ENCODE assay signal across 8 cellular contexts in genomic region chr10:77927343-77928256, GRCh38. TPM values are rescaled to one million over a fixed set of nuclear protein-coding genes. Genes with fewer than 3 reads are reported as not detected.
DNase-seq lines count a peak whose midpoint lies in the region; ATAC-seq, FAIRE-seq and TF ChIP-seq lines count a peak whose summit lies in the region.

No MANE protein-coding gene starts in this region.

- peak overlapping the region; percentile 87 for H3K4me2 ChIP-seq in GM23338
- peak overlapping the region; percentile 96 for H3K4me2 ChIP-seq in hepatocyte

- peaks cover 8% of the 10 kb centered on the region; the same call in 2 of the 3 replicates for H3K36me3 Mint-ChIP-seq in GM23338 (ENCODE audit: low read depth)

- DNase-seq in GM23338 (ENCODE audit: low spot score) (peak; percentile 67), WERI-Rb-1 (no peak), hepatocyte (ENCODE audit: low spot score) (peak; percentile 38), small intestine (peak; percentile 38), MV-4-11 (lab: John Stamatoyannopoulos, UW) (no peak), NCI-H1092 (lab: John Stamatoyannopoulos, UW) (no peak), HuH-7.5 (ENCODE audit: low spot score) (no peak)
- no peak for DNase-seq in central memory CD4-positive, alpha-beta T cell

- no peak for FAIRE-seq in small intestine (lab: Jason Lieb, UNC)

- peaks cover 5% of the 10 kb centered on the region; the same call in 1 of the 2 replicates for H4K20me1 ChIP-seq in GM23338 (replicated peaks; ENCODE audit: insufficient read depth)
- peaks cover 25% of the 10 kb centered on the region for H4K20me1 ChIP-seq in hepatocyte (ENCODE audit: insufficient read depth, poor library complexity, severe bottlenecking)

- H3K27me3 Mint-ChIP-seq in GM23338 (ENCODE audit: insufficient read depth, low read depth, poor library complexity) = peaks cover 11% of the 10 kb centered on the region

- H3K4me1 ChIP-seq in GM23338 (ENCODE audit: insufficient read depth) = peaks cover 26% of the 10 kb centered on the region
- peaks cover 28% of the 10 kb centered on the region for H3K4me1 ChIP-seq in hepatocyte (ENCODE audit: insufficient read depth)
- H3K4me1 ChIP-seq in small intestine (ENCODE audit: control insufficient read depth in 2 of 2, insufficient read depth in 1 of 2, low read depth in 1 of 2, low read length in 1 of 2) = peaks cover 0 to 6% of the 10 kb centered on the region in 2 donors

- H2AFZ ChIP-seq in GM23338 (peak overlapping the region; percentile 97), hepatocyte (peak overlapping the region; percentile 73)

- H3K9me3 Mint-ChIP-seq in GM23338 = no peaks in the 10 kb centered on the region; the same call in 2 of the 3 replicates

- peak; percentile 5 for ATAC-seq in GM23338

- WGBS in hepatocyte (ENCODE audit: low lambda C conversion rate, missing lambda C conversion rate) = 36% methylated on average over 20 of the region's 20 CpGs
- 7 to 21% (median 13%) methylated on average over 20 of the region's 20 CpGs for WGBS in small intestine, 3 donors

- H3K27ac ChIP-seq in GM23338 (ENCODE audit: low read depth) (peak overlapping the region; percentile 76; the same call in 1 of the 2 replicates), WERI-Rb-1 (peak overlapping the region; percentile 76), hepatocyte (peak overlapping the region; percentile 94), small intestine (ENCODE audit: low read depth in 1 of 2, low read length in 1 of 2) (peak overlapping the region in 1 of 2 donors; percentile 31)

- peak overlapping the region; percentile 80; the same call in 1 of the 2 replicates for H3K27ac Mint-ChIP-seq in GM23338

- H3K9me2 ChIP-seq in GM23338 (ENCODE audit: insufficient read depth) (no peaks in the 10 kb centered on the region), hepatocyte (replicated peaks; ENCODE audit: insufficient read depth) (no peaks in the 10 kb centered on the region)

- H3K79me2 ChIP-seq in GM23338 (replicated peaks; ENCODE audit: insufficient read depth) (peaks cover 33% of the 10 kb centered on the region), hepatocyte (peaks cover 33% of the 10 kb centered on the region)

- H3K36me3 ChIP-seq in GM23338 (ENCODE audit: insufficient read depth) = no peaks in the 10 kb centered on the region
- H3K36me3 ChIP-seq in WERI-Rb-1 = peaks cover 21% of the 10 kb centered on the region
- no peaks in the 10 kb centered on the region for H3K36me3 ChIP-seq in hepatocyte (replicated peaks; ENCODE audit: insufficient read depth, low read depth)
- H3K36me3 ChIP-seq in small intestine (ENCODE audit: control insufficient read depth in 2 of 2, insufficient read depth in 2 of 2, low read length in 2 of 2) = no peaks in the 10 kb centered on the region

- peaks cover 29% of the 10 kb centered on the region for H3K4me1 Mint-ChIP-seq in GM23338

- H3K27me3 ChIP-seq in GM23338 (ENCODE audit: insufficient read depth) (peaks cover 9% of the 10 kb centered on the region), WERI-Rb-1 (ENCODE audit: insufficient read depth, low read depth, severe bottlenecking) (no peaks in the 10 kb centered on the region), hepatocyte (no peaks in the 10 kb centered on the region), small intestine (ENCODE audit: control insufficient read depth in 2 of 2, insufficient read depth in 2 of 2, low read length in 2 of 2) (no peaks in the 10 kb centered on the region)

- TF ChIP-seq CTCF in GM23338 (conservative IDR thresholded peaks at IDR 0.05; ENCODE audit: low read depth in 2 of 2) (no peak), WERI-Rb-1 (IDR thresholded peaks at IDR 0.05; ENCODE audit: low read depth, low read length) (no peak), hepatocyte (IDR thresholded peaks at IDR 0.05; ENCODE audit: poor library complexity) (no peak)

- peak overlapping the region; percentile 76 for H3K4me3 ChIP-seq in GM23338
- peak overlapping the region; percentile 88 for H3K4me3 ChIP-seq in WERI-Rb-1 (ENCODE audit: low read depth, low read length)
- peak overlapping the region; percentile 79 for H3K4me3 ChIP-seq in hepatocyte
- H3K4me3 ChIP-seq in small intestine (ENCODE audit: low read depth in 1 of 2, low read length in 2 of 2) = peak overlapping the region in 1 of 2 donors; percentile 71

- peak overlapping the region; percentile 71 for H3K4me3 Mint-ChIP-seq in GM23338

- H3K9me3 ChIP-seq in WERI-Rb-1 (ENCODE audit: severe bottlenecking) = no peaks in the 10 kb centered on the region
- H3K9me3 ChIP-seq in hepatocyte (ENCODE audit: low read depth) = no peaks in the 10 kb centered on the region
- H3K9me3 ChIP-seq in small intestine (ENCODE audit: control insufficient read depth, low read depth) = no peaks in the 10 kb centered on the region

- peaks cover 14% of the 10 kb centered on the region for H3F3A ChIP-seq in GM23338 (replicated peaks; ENCODE audit: low read depth)

TF ChIP-seq in GM23338, 12 proteins besides CTCF, POLR2A, EP300 and RAD21 (continues in another document):
- no peak for TF ChIP-seq REST (IDR thresholded peaks at IDR 0.05; ENCODE audit: unreplicated experiment)
- TF ChIP-seq JUNB (IDR thresholded peaks at IDR 0.05; ENCODE audit: unreplicated experiment) = no peak
- TF ChIP-seq ETS1 (IDR thresholded peaks at IDR 0.05) = no peak
- no peak for TF ChIP-seq EZH2 (IDR thresholded peaks at IDR 0.05; ENCODE audit: low read depth, unreplicated experiment)
- TF ChIP-seq POLR2AphosphoS5 (IDR thresholded peaks at IDR 0.05; ENCODE audit: low read depth) = no peak; the same call in 1 of the 2 replicates
- TF ChIP-seq ZNF114 (CRISPR knock-in tag; IDR thresholded peaks at IDR 0.05) = no peak
- no peak for TF ChIP-seq NANOG (IDR thresholded peaks at IDR 0.05; ENCODE audit: borderline replicate concordance)
- TF ChIP-seq ZNF331 (CRISPR knock-in tag; IDR thresholded peaks at IDR 0.05; ENCODE audit: low read depth) = no peak
- no peak for TF ChIP-seq EZH2phosphoT487 (IDR thresholded peaks at IDR 0.05; ENCODE audit: unreplicated experiment)

RNA-seq across cellular contexts. Expression of gene DLG5, which starts 1.0 kb away (rescaled TPM):
- 50.8 and 66.6 TPM in 2 replicates for total RNA-seq in GM23338 (2014; rRNA removed; shearing (Covaris generic))
- polyA plus RNA-seq in GM23338 (2016; fragmentation: Nextera tagmentation; extraction: Ambion mirVana) = 6.0 and 7.4 TPM in 2 replicates
- 23.6 and 29.3 TPM in 2 replicates for total RNA-seq in hepatocyte
- polyA plus RNA-seq in hepatocyte = 14.7 and 15.5 TPM in 2 replicates
- 10 to 100 TPM in 1 of 3 donors, 1 to 10 TPM in 2; 7.8 to 13.9 (median 8.9) TPM for polyA plus RNA-seq in small intestine

Comparison
In these comparisons a context has a peak if more than half of its experiments do, and no peak if none do; other contexts are left out.
1. DNase-seq: peak in GM23338 (single experiment), hepatocyte (single experiment) and small intestine (single experiment); none in WERI-Rb-1 (single experiment), MV-4-11 (single experiment), central memory CD4-positive, alpha-beta T cell (single experiment), NCI-H1092 (single experiment) and HuH-7.5 (single experiment).